In the genomic region with DNA sequence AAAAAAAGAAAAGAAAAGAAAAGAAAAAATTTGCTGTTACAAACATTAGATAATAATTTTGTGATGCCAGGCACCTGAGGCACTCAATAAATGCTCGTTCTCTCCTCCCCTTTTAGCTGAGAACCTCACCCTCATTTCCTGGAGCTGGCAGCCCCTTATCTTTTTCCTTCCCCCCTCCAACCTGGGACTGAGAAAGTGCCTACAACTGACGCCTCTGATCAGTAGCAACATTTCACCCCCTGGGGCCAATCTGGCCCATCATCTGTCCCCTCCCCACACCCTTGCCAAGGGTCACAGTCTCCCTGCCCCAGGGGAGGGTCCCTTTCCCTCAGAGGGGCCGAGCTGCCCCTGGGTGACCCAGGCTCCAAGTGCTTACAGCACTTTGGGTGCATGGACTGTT, we compare ENCODE assay signal across 30 cellular contexts. TPM values are rescaled to one million over a fixed set of nuclear protein-coding genes. Genes with fewer than 3 reads are reported as not detected.
"Had no signal": no experiment of that assay in that cellular context is flagged by ENCODE, and none has a peak within 500 bp of the region (broad histone marks: within the 10 kb centered on the region; RNA-seq: fewer than 3 reads in every experiment).

No MANE protein-coding gene starts in this region.

- H3K27ac Mint-ChIP-seq: activated naive CD8-positive, alpha-beta T cell treated with anti-CD3 and anti-CD28 coated beads, Interleukin-2, amount 10 ng/mL, durations not matched to agents 7 days and 5 days; activated T-helper 2 cell treated with anti-CD3 and anti-CD28 coated beads, Interferon-gamma antibody, Interleukin-2, Interleukin-4, amounts not matched to agents 10 μg/mL and 5 μg/mL and 100 μg/mL, durations not matched to agents 14 hours and 24 hours and 36 hours; naive B cell; neural progenitor cell; progenitor cell of endocrine pancreas had no signal

- H3K4me1 Mint-ChIP-seq: central memory CD8-positive, alpha-beta T cell had no signal

- H3K4me3 ChIP-seq: breast epithelium, dorsolateral prefrontal cortex, heart right ventricle, lower lobe of right lung, neural progenitor cell, sigmoid colon, upper lobe of left lung had no signal

- ATAC-seq: activated T-cell treated with anti-CD3 and anti-CD28 coated beads, Interleukin-2, amount 50 U/mL, for 4 hours; heart right ventricle; left lobe of liver; lower lobe of right lung; stimulated activated naive CD8-positive, alpha-beta T cell treated with anti-CD3 and anti-CD28 coated beads, Interleukin-15, Interleukin-2, amounts not matched to agents 100 U/mL and 50 U/mL, for 24 hours had no signal

- H3K9me3 ChIP-seq: breast epithelium, lower lobe of right lung, upper lobe of left lung had no signal

- H3K27ac ChIP-seq: breast epithelium, dorsolateral prefrontal cortex, heart right ventricle, lower lobe of right lung, neural progenitor cell, sigmoid colon, upper lobe of left lung had no signal

- H3K4me1 ChIP-seq: breast epithelium, lower lobe of right lung had no signal

- H3K9me3 Mint-ChIP-seq: activated T-cell treated with anti-CD3 and anti-CD28 coated beads, Interleukin-2, amount 50 U/mL, for 4 hours; activated T-helper 2 cell treated with anti-CD3 and anti-CD28 coated beads, Interferon-gamma antibody, Interleukin-2, Interleukin-4, amounts not matched to agents 10 μg/mL and 5 μg/mL and 100 μg/mL, durations not matched to agents 14 hours and 24 hours and 36 hours; central memory CD8-positive, alpha-beta T cell had no signal

- H3K4me3 Mint-ChIP-seq: activated naive CD8-positive, alpha-beta T cell treated with anti-CD3 and anti-CD28 coated beads, Interleukin-2, amount 10 ng/mL, durations not matched to agents 7 days and 5 days; activated T-cell treated with anti-CD3 and anti-CD28 coated beads, Interleukin-2, amount 50 U/mL, for 4 hours; central memory CD8-positive, alpha-beta T cell; neural progenitor cell; WTC11 had no signal

- H3K36me3 ChIP-seq: breast epithelium, heart right ventricle, lower lobe of right lung, neural progenitor cell, sigmoid colon, upper lobe of left lung had no signal

- H3K9ac ChIP-seq: neural progenitor cell had no signal

- DNase-seq: activated CD8-positive, alpha-beta memory T cell treated with anti-CD3 and anti-CD28 coated beads, Interleukin-2, amount 50 U/mL, for 48 hours; activated naive CD4-positive, alpha-beta T cell treated with Interleukin-2 at 50 U/mL for 16 hours; activated naive CD8-positive, alpha-beta T cell treated with anti-CD3 and anti-CD28 coated beads, Interleukin-2, amount 10 ng/mL, durations not matched to agents 7 days and 5 days; activated T-cell treated with anti-CD3 and anti-CD28 coated beads, Interleukin-2, amount 50 U/mL, for 4 hours; amniotic stem cell; dorsolateral prefrontal cortex; heart right ventricle; lower lobe of right lung; naive B cell; retina; sigmoid colon; stimulated activated CD4-positive, alpha-beta T cell treated with anti-CD3 and anti-CD28 coated beads, Interleukin-2, amount 100 ng/mL, for 48 hours; stimulated activated CD8-positive, alpha-beta memory T cell treated with anti-CD3 and anti-CD28 coated beads, Interleukin-4, amount 100 ng/mL, for 48 hours; stimulated activated naive CD8-positive, alpha-beta T cell treated with anti-CD3 and anti-CD28 coated beads, Interleukin-15, Interleukin-2, amounts not matched to agents 100 U/mL and 50 U/mL, for 24 hours; upper lobe of left lung had no signal

- H3K36me3 Mint-ChIP-seq: naive B cell had no signal

- H3K27me3 ChIP-seq: breast epithelium, dorsolateral prefrontal cortex, heart right ventricle, neural progenitor cell, sigmoid colon, upper lobe of left lung had no signal

- H3K4me2 ChIP-seq: neural progenitor cell had no signal

RNA-seq across cellular contexts. Expression of a gene that starts 12.6 kb away (rescaled TPM):
- total RNA-seq: activated naive CD8-positive, alpha-beta T cell treated with anti-CD3 and anti-CD28 coated beads, Interleukin-2, amount 10 ng/mL, durations not matched to agents 7 days and 5 days; activated T-cell treated with anti-CD3 and anti-CD28 coated beads, Interleukin-2, amount 50 U/mL, for 4 hours; activated T-helper 2 cell treated with anti-CD3 and anti-CD28 coated beads, Interferon-gamma antibody, Interleukin-2, Interleukin-4, amounts not matched to agents 10 μg/mL and 5 μg/mL and 100 μg/mL, durations not matched to agents 14 hours and 24 hours and 36 hours; breast epithelium; dorsolateral prefrontal cortex; fibroblast of villous mesenchyme; heart right ventricle; kidney epithelial cell; left lobe of liver; lower lobe of right lung; mesenteric fat pad; mucosa of gallbladder; osteoblast; progenitor cell of endocrine pancreas; sigmoid colon; subcutaneous adipose tissue; T-helper 2 cell treated with Interferon-gamma antibody and Interleukin-4, amounts not matched to agents 100 ng/mL and 5 ng/mL, for 36 hours; upper lobe of left lung; WTC11 had no signal
- polyA plus RNA-seq: heart right ventricle, sigmoid colon, thymus had no signal

RNA-seq across cellular contexts. Expression of a gene that starts 27.1 kb away (rescaled TPM):
- total RNA-seq: fibroblast of villous mesenchyme, kidney epithelial cell had no signal
